In genomic region chr13:27621116-27621365, GRCh38 we compare ENCODE assay signal across 8 cellular contexts. TPM values are rescaled to one million over a fixed set of nuclear protein-coding genes. Genes with fewer than 3 reads are reported as not detected.
DNase-seq lines count a peak whose midpoint lies in the region; ATAC-seq, FAIRE-seq and TF ChIP-seq lines count a peak whose summit lies in the region.

No MANE protein-coding gene starts in this region.

- no peaks in the 10 kb centered on the region for H3K9me3 Mint-ChIP-seq in stimulated activated naive CD8-positive, alpha-beta T cell treated with anti-CD3 and anti-CD28 coated beads, Interleukin-15, Interleukin-2, amounts not matched to agents 100 ng/mL and 50 ng/mL, for 24 hours
- H3K9me3 Mint-ChIP-seq in activated T-helper 2 cell treated with anti-CD3 and anti-CD28 coated beads, Interferon-gamma antibody, Interleukin-2, Interleukin-4, amounts not matched to agents 10 μg/mL and 5 μg/mL and 100 μg/mL, durations not matched to agents 14 hours and 24 hours and 36 hours, result no peaks in the 10 kb centered on the region

- in situ Hi-C loops in ACHN (cut with HindIII; ENCODE audit: low pct_ligation_motif_present, low pct_unique_long_range_greater_than_20kb, low sequenced_read_pairs), result no loop called here

- no peaks in the 10 kb centered on the region for H3K9me3 ChIP-seq in kidney (ENCODE audit: control insufficient read depth in 1 of 2, low read length in 2 of 2)

- no peak for DNase-seq in stimulated activated naive CD8-positive, alpha-beta T cell treated with anti-CD3 and anti-CD28 coated beads, Interleukin-15, Interleukin-2, amounts not matched to agents 100 U/mL and 50 U/mL, for 24 hours
- DNase-seq in activated T-helper 2 cell treated with anti-CD3 and anti-CD28 coated beads, Interferon-gamma antibody, Interleukin-2, Interleukin-4, amounts not matched to agents 10 μg/mL and 5 μg/mL and 100 μg/mL, durations not matched to agents 14 hours and 24 hours and 36 hours (ENCODE audit: low spot score), result no peak
- DNase-seq in kidney (no peak), kidney tubule cell (ENCODE audit: low spot score) (no peak), ACHN (no peak)

- H3K27ac Mint-ChIP-seq in stimulated activated naive CD8-positive, alpha-beta T cell treated with anti-CD3 and anti-CD28 coated beads, Interleukin-15, Interleukin-2, amounts not matched to agents 100 ng/mL and 50 ng/mL, for 24 hours, result peak overlapping the region; percentile 87
- peak overlapping the region; percentile 88 for H3K27ac Mint-ChIP-seq in activated T-helper 2 cell treated with anti-CD3 and anti-CD28 coated beads, Interferon-gamma antibody, Interleukin-2, Interleukin-4, amounts not matched to agents 10 μg/mL and 5 μg/mL and 100 μg/mL, durations not matched to agents 14 hours and 24 hours and 36 hours

- no peaks in the 10 kb centered on the region for H3K27me3 Mint-ChIP-seq in stimulated activated naive CD8-positive, alpha-beta T cell treated with anti-CD3 and anti-CD28 coated beads, Interleukin-15, Interleukin-2, amounts not matched to agents 100 ng/mL and 50 ng/mL, for 24 hours
- H3K27me3 Mint-ChIP-seq in activated T-helper 2 cell treated with anti-CD3 and anti-CD28 coated beads, Interferon-gamma antibody, Interleukin-2, Interleukin-4, amounts not matched to agents 10 μg/mL and 5 μg/mL and 100 μg/mL, durations not matched to agents 14 hours and 24 hours and 36 hours (ENCODE audit: low read depth), result no peaks in the 10 kb centered on the region

- ATAC-seq in stimulated activated naive CD8-positive, alpha-beta T cell treated with anti-CD3 and anti-CD28 coated beads, Interleukin-15, Interleukin-2, amounts not matched to agents 100 U/mL and 50 U/mL, for 24 hours, result no peak
- ATAC-seq in GM18502 (IDR thresholded peaks at IDR 0.05; ENCODE audit: poor library complexity, unreplicated experiment), result no peak

- H3K4me1 Mint-ChIP-seq in stimulated activated naive CD8-positive, alpha-beta T cell treated with anti-CD3 and anti-CD28 coated beads, Interleukin-15, Interleukin-2, amounts not matched to agents 100 ng/mL and 50 ng/mL, for 24 hours (ENCODE audit: low read depth), result peaks cover 62% of the 10 kb centered on the region
- H3K4me1 Mint-ChIP-seq in activated T-helper 2 cell treated with anti-CD3 and anti-CD28 coated beads, Interferon-gamma antibody, Interleukin-2, Interleukin-4, amounts not matched to agents 10 μg/mL and 5 μg/mL and 100 μg/mL, durations not matched to agents 14 hours and 24 hours and 36 hours (ENCODE audit: low read depth), result peaks cover 50% of the 10 kb centered on the region

- H3K4me1 ChIP-seq in kidney (ENCODE audit: control insufficient read depth in 1 of 2, insufficient read depth in 1 of 2, low read depth in 1 of 2, low read length in 2 of 2), result peaks cover 15 to 17% of the 10 kb centered on the region in 2 donors

- intact Hi-C loops in activated T-helper 2 cell treated with anti-CD3 and anti-CD28 coated beads, Interferon-gamma antibody, Interleukin-2, Interleukin-4, amounts not matched to agents 10 μg/mL and 5 μg/mL and 100 μg/mL, durations not matched to agents 14 hours and 24 hours and 36 hours (cut with micrococcal nuclease), result loop anchor here (1.0 to 5.0 kb wide), 5 partner anchors 171 to 518 kb away; partner anchors contain the start of genes MTIF3, PAN3, RPL21 and USP12
- intact Hi-C loops in kidney (cut with DNase I), result no loop called here

- peaks cover 0 to 3% of the 10 kb centered on the region in 2 donors for H3K36me3 ChIP-seq in kidney (ENCODE audit: control insufficient read depth in 1 of 2, insufficient read depth in 2 of 2, low read length in 2 of 2)

- H3K27ac ChIP-seq in kidney (ENCODE audit: low read depth in 2 of 2, low read length in 2 of 2) (peak overlapping the region; percentile 98 to 99), temporal lobe (ENCODE audit: low read depth, low read length) (peak overlapping the region; percentile 65)

- H3K4me3 ChIP-seq in kidney (ENCODE audit: low read length in 2 of 2), result peak overlapping the region; percentile 88 to 91

- FAIRE-seq in kidney (lab: Jason Lieb, UNC), result no peak

- TF ChIP-seq CTCF in kidney (IDR thresholded peaks at IDR 0.05; ENCODE audit: borderline replicate concordance, extremely low read depth, insufficient read depth), result no peak

- peak overlapping the region; percentile 91 to 92 for H3K9ac ChIP-seq in kidney (ENCODE audit: low read length in 2 of 2)

- H3K4me3 Mint-ChIP-seq in stimulated activated naive CD8-positive, alpha-beta T cell treated with anti-CD3 and anti-CD28 coated beads, Interleukin-15, Interleukin-2, amounts not matched to agents 100 ng/mL and 50 ng/mL, for 24 hours, result peak overlapping the region; percentile 91
- peak overlapping the region; percentile 90 for H3K4me3 Mint-ChIP-seq in activated T-helper 2 cell treated with anti-CD3 and anti-CD28 coated beads, Interferon-gamma antibody, Interleukin-2, Interleukin-4, amounts not matched to agents 10 μg/mL and 5 μg/mL and 100 μg/mL, durations not matched to agents 14 hours and 24 hours and 36 hours (ENCODE audit: low read depth)

- H3K36me3 Mint-ChIP-seq in stimulated activated naive CD8-positive, alpha-beta T cell treated with anti-CD3 and anti-CD28 coated beads, Interleukin-15, Interleukin-2, amounts not matched to agents 100 ng/mL and 50 ng/mL, for 24 hours (ENCODE audit: low read depth), result peaks cover 38% of the 10 kb centered on the region
- peaks cover 37% of the 10 kb centered on the region for H3K36me3 Mint-ChIP-seq in activated T-helper 2 cell treated with anti-CD3 and anti-CD28 coated beads, Interferon-gamma antibody, Interleukin-2, Interleukin-4, amounts not matched to agents 10 μg/mL and 5 μg/mL and 100 μg/mL, durations not matched to agents 14 hours and 24 hours and 36 hours (ENCODE audit: low read depth)

RNA-seq across cellular contexts. Expression of gene POLR1D, which starts 0.7 kb away (rescaled TPM):
- 124 and 127 TPM in 2 replicates for total RNA-seq in activated T-helper 2 cell treated with anti-CD3 and anti-CD28 coated beads, Interferon-gamma antibody, Interleukin-2, Interleukin-4, amounts not matched to agents 10 μg/mL and 5 μg/mL and 100 μg/mL, durations not matched to agents 14 hours and 24 hours and 36 hours
- total RNA-seq in kidney, result 72.8 TPM
- 124 TPM for polyA plus RNA-seq in kidney (ENCODE audit: insufficient read depth, low read depth, low replicate concordance)
- 53.1 TPM for total RNA-seq in temporal lobe

RNA-seq across cellular contexts. Expression of gene LNX2, which starts 0.7 kb away (rescaled TPM):
- total RNA-seq in activated T-helper 2 cell treated with anti-CD3 and anti-CD28 coated beads, Interferon-gamma antibody, Interleukin-2, Interleukin-4, amounts not matched to agents 10 μg/mL and 5 μg/mL and 100 μg/mL, durations not matched to agents 14 hours and 24 hours and 36 hours, result 5.2 and 5.4 TPM in 2 replicates
- total RNA-seq in kidney (13.8 TPM), temporal lobe (8.1 TPM)
- 5.6 TPM for polyA plus RNA-seq in kidney (ENCODE audit: insufficient read depth, low read depth, low replicate concordance)
